In the genomic region with DNA sequence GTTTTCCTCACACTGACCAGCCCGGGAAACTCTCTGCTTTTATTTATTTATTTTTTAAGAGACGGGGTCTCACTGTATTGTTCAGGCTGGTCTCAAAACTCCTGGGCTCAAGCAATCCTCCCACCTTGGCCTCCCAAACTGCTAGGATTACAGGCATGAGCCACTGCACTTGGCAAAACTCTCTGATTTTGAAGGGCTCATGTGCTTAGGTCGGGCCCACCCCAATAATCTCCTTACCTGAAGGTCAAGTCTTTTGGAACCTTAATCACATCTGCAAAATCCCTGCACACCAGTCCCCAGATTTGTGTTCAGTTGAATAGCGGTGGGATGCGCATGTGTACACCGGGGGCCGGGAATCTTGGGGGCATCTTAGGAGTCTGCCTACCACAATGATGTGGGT, we compare ENCODE assay signal across 32 cellular contexts. TPM values are rescaled to one million over a fixed set of nuclear protein-coding genes. Genes with fewer than 3 reads are reported as not detected.
"Had no signal": no experiment of that assay in that cellular context is flagged by ENCODE, and none has a peak within 500 bp of the region (broad histone marks: within the 10 kb centered on the region; RNA-seq: fewer than 3 reads in every experiment).

No MANE protein-coding gene starts in this region.

- DNase-seq: natural killer cell; occipital lobe; spleen; stimulated activated CD4-positive, alpha-beta T cell treated with anti-CD3 and anti-CD28 coated beads, Interleukin-12 subunit alpha, Interleukin-12 subunit beta, amount 100 ng/mL, for 4 hours; stimulated activated CD4-positive, alpha-beta T cell treated with anti-CD3 and anti-CD28 coated beads, Interleukin-1b, Interleukin-23, amount 100 ng/mL, for 48 hours; stimulated activated CD4-positive, alpha-beta T cell treated with anti-CD3 and anti-CD28 coated beads, Interleukin-4, amount 100 ng/mL, for 1 hour; stimulated activated CD4-positive, alpha-beta T cell treated with anti-CD3 and anti-CD28 coated beads, Interleukin-4, amount 100 ng/mL, for 4 hours; stimulated activated CD8-positive, alpha-beta memory T cell treated with anti-CD3 and anti-CD28 coated beads, Interleukin-4, amount 100 ng/mL, for 48 hours; stimulated activated naive CD4-positive, alpha-beta T cell; stimulated activated naive CD8-positive, alpha-beta T cell treated with anti-CD3 and anti-CD28 coated beads, Interleukin-15, amount 100 ng/mL, for 72 hours; stimulated activated naive CD8-positive, alpha-beta T cell treated with anti-CD3 and anti-CD28 coated beads, Interleukin-15, Interleukin-2, amounts not matched to agents 100 U/mL and 50 U/mL, for 24 hours; substantia nigra; testis; tibial artery; transverse colon; upper lobe of right lung; uterus had no signal

- H3K9me3 ChIP-seq: ovary, psoas muscle, right lobe of liver, spleen, suprapubic skin, testis, tibial artery, transverse colon, upper lobe of right lung, uterus had no signal

- H3K36me3 ChIP-seq: ovary, right lobe of liver, spleen, suprapubic skin, tibial artery, transverse colon, upper lobe of right lung, uterus had no signal

- H3K27me3 ChIP-seq: ovary, right lobe of liver, testis, upper lobe of right lung, uterus had no signal

- H3K79me2 ChIP-seq: parathyroid adenoma had no signal

- H3K4me2 ChIP-seq: smooth muscle cell had no signal

- H3K27ac ChIP-seq: ovary, parathyroid adenoma, psoas muscle, right lobe of liver, skin epidermis, spleen, suprapubic skin, testis, tibial artery, transverse colon, upper lobe of right lung, uterus had no signal

- ATAC-seq: naive thymus-derived CD4-positive, alpha-beta T cell; natural killer cell; psoas muscle; right cardiac atrium; right lobe of liver; stimulated activated memory B cell treated with anti-CD40 and anti-IgM and Interleukin-4, amounts not matched to agents 10 μg/mL and 1 μg/mL and 100 μg/mL, for 72 hours; stimulated activated naive CD8-positive, alpha-beta T cell treated with anti-CD3 and anti-CD28 coated beads, Interleukin-15, amount 100 ng/mL, for 72 hours; stimulated activated naive CD8-positive, alpha-beta T cell treated with anti-CD3 and anti-CD28 coated beads, Interleukin-15, Interleukin-2, amounts not matched to agents 100 U/mL and 50 U/mL, for 24 hours; upper lobe of right lung had no signal

- H2AFZ ChIP-seq: parathyroid adenoma had no signal

- H3K4me3 ChIP-seq: ovary, psoas muscle, right lobe of liver, skin epidermis, smooth muscle cell, spleen, suprapubic skin, testis, tibial artery, transverse colon, upper lobe of right lung, uterus had no signal

- H3K4me1 ChIP-seq: parathyroid adenoma, psoas muscle, right lobe of liver, spleen, suprapubic skin, testis, tibial artery, transverse colon, upper lobe of right lung, uterus had no signal

- H3K9ac ChIP-seq: parathyroid adenoma had no signal

RNA-seq across cellular contexts. Expression of gene ECEL1, which starts 7.7 kb away (rescaled TPM):
- total RNA-seq: naive thymus-derived CD4-positive, alpha-beta T cell; natural killer cell; osteoblast; smooth muscle cell; transverse colon; upper lobe of right lung had no signal
- polyA plus RNA-seq: naive thymus-derived CD4-positive, alpha-beta T cell; smooth muscle cell had no signal

RNA-seq across cellular contexts. Expression of gene PRSS56, which starts 24.9 kb away (rescaled TPM):
- total RNA-seq: naive thymus-derived CD4-positive, alpha-beta T cell; natural killer cell; occipital lobe; osteoblast; progenitor cell of endocrine pancreas; renal cortical epithelial cell; smooth muscle cell; suprapubic skin; transverse colon; upper lobe of right lung; urinary bladder; uterus had no signal
- polyA plus RNA-seq: naive thymus-derived CD4-positive, alpha-beta T cell; ovary; smooth muscle cell; urinary bladder had no signal

RNA-seq across cellular contexts. Expression of gene CHRND, which starts 30.7 kb away (rescaled TPM):
- total RNA-seq: naive thymus-derived CD4-positive, alpha-beta T cell; natural killer cell; occipital lobe; osteoblast; renal cortical epithelial cell; right lobe of liver; smooth muscle cell; suprapubic skin; transverse colon; upper lobe of right lung; uterus had no signal
- polyA plus RNA-seq: neural cell, ovary, smooth muscle cell, spleen, urinary bladder had no signal

RNA-seq across cellular contexts. Expression of gene ALPI, which starts 39.3 kb away (rescaled TPM):
- total RNA-seq: naive thymus-derived CD4-positive, alpha-beta T cell; natural killer cell; occipital lobe; osteoblast; progenitor cell of endocrine pancreas; psoas muscle; renal cortical epithelial cell; right cardiac atrium; smooth muscle cell; spleen; suprapubic skin; upper lobe of right lung; urinary bladder; uterus had no signal
- polyA plus RNA-seq: naive thymus-derived CD4-positive, alpha-beta T cell; neural cell; ovary; right cardiac atrium; smooth muscle cell; spleen; urinary bladder had no signal

RNA-seq across cellular contexts. Expression of gene CHRNG, which starts 44.2 kb away (rescaled TPM):
- total RNA-seq: naive thymus-derived CD4-positive, alpha-beta T cell; natural killer cell; osteoblast; ovary; progenitor cell of endocrine pancreas; renal cortical epithelial cell; right cardiac atrium; right lobe of liver; smooth muscle cell; spleen; suprapubic skin; testis; transverse colon; upper lobe of right lung; uterus had no signal
- polyA plus RNA-seq: neural cell, ovary, right cardiac atrium, smooth muscle cell, urinary bladder had no signal
